8 cellular contexts compared by ENCODE assay signal in genomic region chr16:50697881-50698767, GRCh38. TPM values are rescaled to one million over a fixed set of nuclear protein-coding genes. Genes with fewer than 3 reads are reported as not detected.
A peak's percentile ranks its signal among the peaks of the same experiment; 100 is the strongest.
DNase-seq lines count a peak whose midpoint lies in the region; ATAC-seq lines count a peak whose summit lies in the region.

No MANE protein-coding gene starts in this region.

- H3K36me3 ChIP-seq in BLaER1 treated with 17β-estradiol and CSF1 and Interleukin-3, amounts not matched to agents 10 nM and 100 nM = peaks cover 0 to 37% (median 0%) of the 10 kb centered on the region in 11 experiments; a peak in 8 of 22 replicates

- H3K4me1 ChIP-seq in BLaER1 treated with 17β-estradiol and CSF1 and Interleukin-3, amounts not matched to agents 10 nM and 100 nM = peaks cover 61 to 98% (median 96%) of the 10 kb centered on the region in 10 experiments

- H3K4me3 Mint-ChIP-seq in activated naive CD8-positive, alpha-beta T cell treated with anti-CD3 and anti-CD28 coated beads, Interleukin-2, amount 10 ng/mL, durations not matched to agents 7 days and 5 days = peak overlapping the region; percentile 75

- ATAC-seq in GM19372 (IDR thresholded peaks at IDR 0.05; ENCODE audit: low read depth, unreplicated experiment) (peak; percentile 42), HG03469 (IDR thresholded peaks at IDR 0.05; ENCODE audit: unreplicated experiment) (peak; percentile 28)
- peak; percentile 55 for ATAC-seq in activated naive CD8-positive, alpha-beta T cell treated with anti-CD3 and anti-CD28 coated beads, Interleukin-2, amount 10 ng/mL, durations not matched to agents 7 days and 5 days (ENCODE audit: low read depth)

- H3K27ac Mint-ChIP-seq in activated naive CD8-positive, alpha-beta T cell treated with anti-CD3 and anti-CD28 coated beads, Interleukin-2, amount 10 ng/mL, durations not matched to agents 7 days and 5 days = peak overlapping the region; percentile 82

- peak overlapping the region in 9 of 10 experiments; percentile 7 to 75 (median 31); a peak in 10 of 20 replicates for H3K4me3 ChIP-seq in BLaER1 treated with 17β-estradiol and CSF1 and Interleukin-3, amounts not matched to agents 10 nM and 100 nM

- peak overlapping the region; percentile 75 to 98 (median 92) for H3K4me2 ChIP-seq in BLaER1 treated with 17β-estradiol and CSF1 and Interleukin-3, amounts not matched to agents 10 nM and 100 nM

- peak overlapping the region; percentile 64 to 90 (median 80); a peak in 21 of 22 replicates for H3K27ac ChIP-seq in BLaER1 treated with 17β-estradiol and CSF1 and Interleukin-3, amounts not matched to agents 10 nM and 100 nM

- DNase-seq in activated naive CD8-positive, alpha-beta T cell treated with anti-CD3 and anti-CD28 coated beads, Interleukin-2, amount 10 ng/mL, durations not matched to agents 7 days and 5 days = no peak
- DNase-seq in kidney glomerular epithelial cell (lab: John Stamatoyannopoulos, UW) (peak; percentile 54), iPS-NIHi11 (ENCODE audit: low spot score) (no peak), NCI-H2029 treated with DMSO at 0.1 percent for 48 hours (lab: John Stamatoyannopoulos, UW) (no peak)
- DNase-seq in stimulated activated CD8-positive, alpha-beta memory T cell treated with anti-CD3 and anti-CD28 coated beads, Interleukin-2, amount 100 ng/mL, for 48 hours (ENCODE audit: low read depth in 2 of 2) = peak; percentile 51 to 52

- H3K36me3 Mint-ChIP-seq in activated naive CD8-positive, alpha-beta T cell treated with anti-CD3 and anti-CD28 coated beads, Interleukin-2, amount 10 ng/mL, durations not matched to agents 7 days and 5 days = peaks cover 7% of the 10 kb centered on the region

- H4K20me1 ChIP-seq in BLaER1 treated with 17β-estradiol and CSF1 and Interleukin-3, amounts not matched to agents 10 nM and 100 nM = no peaks in the 10 kb centered on the region

- peaks cover 37% of the 10 kb centered on the region for H3K4me1 Mint-ChIP-seq in activated naive CD8-positive, alpha-beta T cell treated with anti-CD3 and anti-CD28 coated beads, Interleukin-2, amount 10 ng/mL, durations not matched to agents 7 days and 5 days

- peaks cover 6% of the 10 kb centered on the region for H3K27me3 Mint-ChIP-seq in activated naive CD8-positive, alpha-beta T cell treated with anti-CD3 and anti-CD28 coated beads, Interleukin-2, amount 10 ng/mL, durations not matched to agents 7 days and 5 days

- peak overlapping the region; percentile 57 to 74 (median 69); a peak in 21 of 22 replicates for H3K9ac ChIP-seq in BLaER1 treated with 17β-estradiol and CSF1 and Interleukin-3, amounts not matched to agents 10 nM and 100 nM

- H3K9me3 ChIP-seq in BLaER1 treated with 17β-estradiol and CSF1 and Interleukin-3, amounts not matched to agents 10 nM and 100 nM (replicated peaks in 1 of 11) = peaks cover 0 to 3% (median under 1%) of the 10 kb centered on the region in 11 experiments; a peak in 10 of 22 replicates

- H3K9me3 Mint-ChIP-seq in activated naive CD8-positive, alpha-beta T cell treated with anti-CD3 and anti-CD28 coated beads, Interleukin-2, amount 10 ng/mL, durations not matched to agents 7 days and 5 days = peaks cover 2% of the 10 kb centered on the region

- H3K27me3 ChIP-seq in BLaER1 treated with 17β-estradiol and CSF1 and Interleukin-3, amounts not matched to agents 10 nM and 100 nM = peaks cover 0 to 9% (median 0%) of the 10 kb centered on the region in 11 experiments; a peak in 6 of 22 replicates

- POLR2A ChIA-PET in activated naive CD8-positive, alpha-beta T cell treated with anti-CD3 and anti-CD28 coated beads, Interleukin-2, amount 10 ng/mL, durations not matched to agents 7 days and 5 days (lab: Charles Lee) = interaction anchor here (0.8 kb wide), 1 partner anchor 13 kb away, joined by 3 read pairs; no protein-coding TSS in a partner anchor

RNA-seq across cellular contexts. Expression of gene NOD2, which starts 4.7 kb away (rescaled TPM):
- total RNA-seq in activated naive CD8-positive, alpha-beta T cell treated with anti-CD3 and anti-CD28 coated beads, Interleukin-2, amount 10 ng/mL, durations not matched to agents 7 days and 5 days = 1 to 10 TPM; 2.8 to 3.5 TPM

RNA-seq across cellular contexts. Expression of gene SNX20, which starts 17.0 kb away (rescaled TPM):
- total RNA-seq in activated naive CD8-positive, alpha-beta T cell treated with anti-CD3 and anti-CD28 coated beads, Interleukin-2, amount 10 ng/mL, durations not matched to agents 7 days and 5 days = 10 to 100 TPM; 70.6 to 76.3 TPM

RNA-seq across cellular contexts. Expression of gene CYLD, which starts 43.8 kb away (rescaled TPM):
- total RNA-seq in activated naive CD8-positive, alpha-beta T cell treated with anti-CD3 and anti-CD28 coated beads, Interleukin-2, amount 10 ng/mL, durations not matched to agents 7 days and 5 days = 100 to 1,000 TPM; 166 to 172 TPM

Comparison
In these comparisons a context has a peak if more than half of its experiments do, and no peak if none do; other contexts are left out.
1. DNase-seq: peak in kidney glomerular epithelial cell (single experiment) and stimulated activated CD8-positive, alpha-beta memory T cell treated with anti-CD3 and anti-CD28 coated beads, Interleukin-2, amount 100 ng/mL, for 48 hours (2 of 2); none in activated naive CD8-positive, alpha-beta T cell treated with anti-CD3 and anti-CD28 coated beads, Interleukin-2, amount 10 ng/mL, durations not matched to agents 7 days and 5 days (single experiment), iPS-NIHi11 (single experiment) and NCI-H2029 treated with DMSO at 0.1 percent for 48 hours (single experiment).
2. Peak in every context shown above with its lines, with median percentiles within 50 percentile points of each other: ATAC-seq.